1 cellular context compared by ENCODE assay signal in the genomic region with DNA sequence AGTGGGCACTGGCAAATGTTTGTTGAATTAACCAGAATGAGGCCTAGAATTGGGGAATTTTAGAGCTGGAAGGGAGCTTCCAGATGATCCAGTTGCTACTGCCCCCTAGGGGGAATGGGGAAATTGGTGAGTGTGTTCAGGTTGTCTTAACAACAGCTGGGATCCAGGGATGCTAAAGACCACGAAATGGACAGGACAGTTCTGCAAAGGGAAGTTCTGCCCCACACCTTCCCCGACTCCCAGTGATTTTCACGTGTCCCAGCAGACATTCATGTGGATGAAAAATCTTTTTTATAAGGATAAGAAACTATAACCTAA.
TF ChIP-seq lines count a peak whose summit lies in the region.

No MANE protein-coding gene starts in this region.

TF ChIP-seq in K562, 482 proteins besides CTCF, POLR2A, EP300 and RAD21 (continued from another document):
- TF ChIP-seq, protein P1, sequence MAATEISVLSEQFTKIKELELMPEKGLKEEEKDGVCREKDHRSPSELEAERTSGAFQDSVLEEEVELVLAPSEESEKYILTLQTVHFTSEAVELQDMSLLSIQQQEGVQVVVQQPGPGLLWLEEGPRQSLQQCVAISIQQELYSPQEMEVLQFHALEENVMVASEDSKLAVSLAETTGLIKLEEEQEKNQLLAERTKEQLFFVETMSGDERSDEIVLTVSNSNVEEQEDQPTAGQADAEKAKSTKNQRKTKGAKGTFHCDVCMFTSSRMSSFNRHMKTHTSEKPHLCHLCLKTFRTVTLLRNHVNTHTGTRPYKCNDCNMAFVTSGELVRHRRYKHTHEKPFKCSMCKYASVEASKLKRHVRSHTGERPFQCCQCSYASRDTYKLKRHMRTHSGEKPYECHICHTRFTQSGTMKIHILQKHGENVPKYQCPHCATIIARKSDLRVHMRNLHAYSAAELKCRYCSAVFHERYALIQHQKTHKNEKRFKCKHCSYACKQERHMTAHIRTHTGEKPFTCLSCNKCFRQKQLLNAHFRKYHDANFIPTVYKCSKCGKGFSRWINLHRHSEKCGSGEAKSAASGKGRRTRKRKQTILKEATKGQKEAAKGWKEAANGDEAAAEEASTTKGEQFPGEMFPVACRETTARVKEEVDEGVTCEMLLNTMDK (IDR thresholded peaks at IDR 0.05; ENCODE audit: borderline replicate concordance, insufficient read depth, low read depth, low read length, poor library complexity, severe bottlenecking), result peak; percentile 75
- TF ChIP-seq RFX1 (IDR thresholded peaks at IDR 0.05), result peak; percentile 66
- no peak for TF ChIP-seq POLR2AphosphoS2 (IDR thresholded peaks at IDR 0.05; ENCODE audit: low read length)
- TF ChIP-seq HDAC1 (IDR thresholded peaks at IDR 0.05), result no peak
